8 cellular contexts compared by ENCODE assay signal in the genomic region with DNA sequence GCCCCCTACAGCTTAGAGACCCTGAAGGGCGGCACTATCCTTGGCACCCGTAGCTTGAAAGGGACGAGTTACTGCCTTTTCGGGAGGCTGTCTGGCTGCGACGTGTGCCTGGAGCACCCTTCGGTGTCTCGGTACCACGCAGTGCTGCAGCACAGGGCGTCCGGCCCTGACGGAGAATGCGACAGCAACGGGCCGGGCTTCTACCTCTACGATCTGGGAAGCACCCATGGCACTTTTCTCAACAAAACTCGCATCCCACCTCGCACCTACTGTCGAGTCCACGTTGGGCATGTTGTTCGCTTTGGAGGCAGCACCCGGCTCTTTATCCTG. TPM values are rescaled to one million over a fixed set of nuclear protein-coding genes. Genes with fewer than 3 reads are reported as not detected.
DNase-seq lines count a peak whose midpoint lies in the region; ATAC-seq lines count a peak whose summit lies in the region.

No MANE protein-coding gene starts in this region.

- H3K36me3 Mint-ChIP-seq in activated CD8-positive, alpha-beta memory T cell treated with anti-CD3 and anti-CD28 coated beads, Interleukin-2, amount 10 ng/mL, durations not matched to agents 7 days and 5 days = peaks cover 49% of the 10 kb centered on the region
- H3K36me3 Mint-ChIP-seq in dendritic cell treated with granulocyte-macrophage colony-stimulating factor and Interleukin-4, amounts not matched to agents 40 ng/mL and 50 ng/mL, for 4 days (ENCODE audit: low read depth) = peaks cover 85% of the 10 kb centered on the region
- peaks cover 23 to 39% (median 28%) of the 10 kb centered on the region in 5 donors for H3K36me3 Mint-ChIP-seq in naive thymus-derived CD4-positive, alpha-beta T cell

- no peaks in the 10 kb centered on the region for H3K9me3 ChIP-seq in naive thymus-derived CD4-positive, alpha-beta T cell (ENCODE audit: control insufficient read depth in 2 of 3, low read length in 3 of 3)

- H3K27me3 ChIP-seq in naive thymus-derived CD4-positive, alpha-beta T cell (ENCODE audit: control insufficient read depth in 2 of 2, insufficient read depth in 2 of 2, low read length in 2 of 2) = no peaks in the 10 kb centered on the region

- CTCF ChIA-PET in activated CD8-positive, alpha-beta memory T cell treated with anti-CD3 and anti-CD28 coated beads, Interleukin-2, amount 10 ng/mL, durations not matched to agents 7 days and 5 days (lab: Charles Lee) = interaction anchor here (1.4 to 8.3 kb wide), 2 partner anchors 19 to 35 kb away, joined by 3 to 81 read pairs; a partner anchor contains a TSS
- CTCF ChIA-PET in naive thymus-derived CD4-positive, alpha-beta T cell (lab: Charles Lee) = interaction anchor here (0.7 to 1.7 kb wide), 3 partner anchors 17 to 279 kb away, joined by 3 to 6 read pairs (median 3); no protein-coding TSS in a partner anchor

- peaks cover 3 to 47% (median 6%) of the 10 kb centered on the region in 3 experiments for H3K36me3 ChIP-seq in naive thymus-derived CD4-positive, alpha-beta T cell (ENCODE audit: control insufficient read depth in 2 of 3, insufficient read depth in 3 of 3, low read length in 3 of 3)

- no peak for DNase-seq in activated CD8-positive, alpha-beta memory T cell treated with anti-CD3 and anti-CD28 coated beads, Interleukin-2, amount 10 ng/mL, durations not matched to agents 7 days and 5 days
- no peak for DNase-seq in activated CD8-positive, alpha-beta memory T cell treated with anti-CD3 and anti-CD28 coated beads, Interleukin-2, amount 50 U/mL, for 48 hours
- DNase-seq in NCI-H2171 (lab: John Stamatoyannopoulos, UW) (peak; percentile 44), AG08395 (ENCODE audit: low spot score) (no peak), NCI-H2107 treated with DMSO at 0.1 percent for 48 hours (lab: John Stamatoyannopoulos, UW; ENCODE audit: unreplicated experiment) (no peak), cerebellar nuclear complex (lab: John Stamatoyannopoulos, UW) (no peak)
- DNase-seq in naive thymus-derived CD4-positive, alpha-beta T cell = no peak

- ATAC-seq in activated CD8-positive, alpha-beta memory T cell treated with anti-CD3 and anti-CD28 coated beads, Interleukin-2, amount 10 ng/mL, durations not matched to agents 7 days and 5 days = peak; percentile 11
- ATAC-seq in naive thymus-derived CD4-positive, alpha-beta T cell = peak; percentile 14

- intact Hi-C loops in dendritic cell treated with granulocyte-macrophage colony-stimulating factor and Interleukin-4, amounts not matched to agents 40 ng/mL and 50 ng/mL, for 4 days (cut with micrococcal nuclease) = no loop called here
- intact Hi-C loops in naive thymus-derived CD4-positive, alpha-beta T cell (cut with micrococcal nuclease) = loop anchor here in 1 of 2 donors (5.0 kb wide), 1 partner anchor 237 kb away; a partner anchor contains a TSS

- H3K4me3 Mint-ChIP-seq in activated CD8-positive, alpha-beta memory T cell treated with anti-CD3 and anti-CD28 coated beads, Interleukin-2, amount 10 ng/mL, durations not matched to agents 7 days and 5 days = peak overlapping the region; percentile 92
- peak overlapping the region; percentile 90 for H3K4me3 Mint-ChIP-seq in dendritic cell treated with granulocyte-macrophage colony-stimulating factor and Interleukin-4, amounts not matched to agents 40 ng/mL and 50 ng/mL, for 4 days
- H3K4me3 Mint-ChIP-seq in naive thymus-derived CD4-positive, alpha-beta T cell = peak overlapping the region; percentile 94 to 100 (median 100)

- peaks cover 45% of the 10 kb centered on the region for H3K4me1 Mint-ChIP-seq in activated CD8-positive, alpha-beta memory T cell treated with anti-CD3 and anti-CD28 coated beads, Interleukin-2, amount 10 ng/mL, durations not matched to agents 7 days and 5 days
- peaks cover 38% of the 10 kb centered on the region for H3K4me1 Mint-ChIP-seq in dendritic cell treated with granulocyte-macrophage colony-stimulating factor and Interleukin-4, amounts not matched to agents 40 ng/mL and 50 ng/mL, for 4 days (ENCODE audit: low read depth)
- H3K4me1 Mint-ChIP-seq in naive thymus-derived CD4-positive, alpha-beta T cell = peaks cover 35 to 69% (median 60%) of the 10 kb centered on the region in 7 donors

- H3K27ac ChIP-seq in naive thymus-derived CD4-positive, alpha-beta T cell (ENCODE audit: low read depth, low read length) = peak overlapping the region; percentile 95

- peaks cover 18 to 20% of the 10 kb centered on the region in 2 donors for H3K4me1 ChIP-seq in naive thymus-derived CD4-positive, alpha-beta T cell (ENCODE audit: control insufficient read depth in 2 of 2, insufficient read depth in 2 of 2, low read length in 2 of 2)

- H3K27ac Mint-ChIP-seq in activated CD8-positive, alpha-beta memory T cell treated with anti-CD3 and anti-CD28 coated beads, Interleukin-2, amount 10 ng/mL, durations not matched to agents 7 days and 5 days = peak overlapping the region; percentile 100
- H3K27ac Mint-ChIP-seq in dendritic cell treated with granulocyte-macrophage colony-stimulating factor and Interleukin-4, amounts not matched to agents 40 ng/mL and 50 ng/mL, for 4 days = peak overlapping the region; percentile 93
- H3K27ac Mint-ChIP-seq in naive thymus-derived CD4-positive, alpha-beta T cell = peak overlapping the region; percentile 98 to 100 (median 99)

- H3K27me3 Mint-ChIP-seq in activated CD8-positive, alpha-beta memory T cell treated with anti-CD3 and anti-CD28 coated beads, Interleukin-2, amount 10 ng/mL, durations not matched to agents 7 days and 5 days = no peaks in the 10 kb centered on the region
- H3K27me3 Mint-ChIP-seq in dendritic cell treated with granulocyte-macrophage colony-stimulating factor and Interleukin-4, amounts not matched to agents 40 ng/mL and 50 ng/mL, for 4 days = no peaks in the 10 kb centered on the region
- H3K27me3 Mint-ChIP-seq in naive thymus-derived CD4-positive, alpha-beta T cell = no peaks in the 10 kb centered on the region

- no peaks in the 10 kb centered on the region for H3K9me3 Mint-ChIP-seq in activated CD8-positive, alpha-beta memory T cell treated with anti-CD3 and anti-CD28 coated beads, Interleukin-2, amount 10 ng/mL, durations not matched to agents 7 days and 5 days (ENCODE audit: low read depth)
- H3K9me3 Mint-ChIP-seq in dendritic cell treated with granulocyte-macrophage colony-stimulating factor and Interleukin-4, amounts not matched to agents 40 ng/mL and 50 ng/mL, for 4 days = no peaks in the 10 kb centered on the region
- peaks cover 0 to 3% (median 0%) of the 10 kb centered on the region in 11 donors for H3K9me3 Mint-ChIP-seq in naive thymus-derived CD4-positive, alpha-beta T cell

- POLR2A ChIA-PET in naive thymus-derived CD4-positive, alpha-beta T cell (lab: Charles Lee) = interaction anchor here (0.7 to 2.3 kb wide), 12 partner anchors 9 to 284 kb away, joined by 3 to 13 read pairs (median 4); a partner anchor contains a TSS

- peak overlapping the region; percentile 98 for H3K4me3 ChIP-seq in naive thymus-derived CD4-positive, alpha-beta T cell (ENCODE audit: low read length)

RNA-seq across cellular contexts. Expression of a gene that starts 0.5 kb away (rescaled TPM):
- total RNA-seq in activated CD8-positive, alpha-beta memory T cell treated with anti-CD3 and anti-CD28 coated beads, Interleukin-2, amount 10 ng/mL, durations not matched to agents 7 days and 5 days = 10 to 100 TPM; 27.8 to 28.2 TPM
- 10 to 100 TPM; 14.7 to 27.0 (median 23.2) TPM for total RNA-seq in naive thymus-derived CD4-positive, alpha-beta T cell
- polyA plus RNA-seq in naive thymus-derived CD4-positive, alpha-beta T cell = 10 to 100 TPM; 28.7 to 37.6 TPM

RNA-seq across cellular contexts. Expression of a gene that starts 0.8 kb away (rescaled TPM):
- 10 to 100 TPM; 34.8 to 39.7 TPM for total RNA-seq in activated CD8-positive, alpha-beta memory T cell treated with anti-CD3 and anti-CD28 coated beads, Interleukin-2, amount 10 ng/mL, durations not matched to agents 7 days and 5 days
- total RNA-seq in naive thymus-derived CD4-positive, alpha-beta T cell = 10 to 100 TPM; 37.9 to 58.6 (median 46.5) TPM
- polyA plus RNA-seq in naive thymus-derived CD4-positive, alpha-beta T cell = 10 to 100 TPM; 19.0 to 20.7 TPM

RNA-seq across cellular contexts. Expression of a gene that starts 35.4 kb away (rescaled TPM):
- total RNA-seq in activated CD8-positive, alpha-beta memory T cell treated with anti-CD3 and anti-CD28 coated beads, Interleukin-2, amount 10 ng/mL, durations not matched to agents 7 days and 5 days = 10 to 100 TPM; 36.9 to 50.9 TPM
- 10 to 100 TPM; 27.8 to 45.5 (median 28.9) TPM for total RNA-seq in naive thymus-derived CD4-positive, alpha-beta T cell
- 10 to 100 TPM; 65.0 to 73.6 TPM for polyA plus RNA-seq in naive thymus-derived CD4-positive, alpha-beta T cell

RNA-seq across cellular contexts. Expression of a gene that starts 35.4 kb away (rescaled TPM):
- total RNA-seq in activated CD8-positive, alpha-beta memory T cell treated with anti-CD3 and anti-CD28 coated beads, Interleukin-2, amount 10 ng/mL, durations not matched to agents 7 days and 5 days = 1 to 10 TPM in 1 of 2 experiments, under 1 TPM in 1; 0.98 to 1.5 TPM
- total RNA-seq in naive thymus-derived CD4-positive, alpha-beta T cell = 1 to 10 TPM in 4 of 5 experiments, under 1 TPM in 1; 0.61 to 2.7 (median 1.9) TPM
- 1 to 10 TPM; 1.7 to 2.1 TPM for polyA plus RNA-seq in naive thymus-derived CD4-positive, alpha-beta T cell
